31 cellular contexts compared by ENCODE assay signal in genomic region chr15:29534378-29534777, GRCh38.
DNase-seq lines count a peak whose midpoint lies in the region; ATAC-seq, FAIRE-seq and TF ChIP-seq lines count a peak whose summit lies in the region.
"Had no signal": no experiment of that assay in that cellular context is flagged by ENCODE, and none has a peak within 500 bp of the region (broad histone marks: within the 10 kb centered on the region; RNA-seq: fewer than 3 reads in every experiment).

No MANE protein-coding gene starts in this region.

- ATAC-seq in A549, result peak in 1 of 2 experiments; percentile 57; a peak in 3 of 6 replicates
- ATAC-seq in GM19351 (IDR thresholded peaks at IDR 0.05; ENCODE audit: unreplicated experiment), result no peak
- ATAC-seq in activated CD8-positive, alpha-beta T cell treated with anti-CD3 and anti-CD28 coated beads for 36 hours, result no peak
- ATAC-seq: activated CD4-positive, alpha-beta T cell treated with anti-CD3 and anti-CD28 coated beads for 36 hours; CD8-positive, alpha-beta T cell; naive thymus-derived CD4-positive, alpha-beta T cell; Panc1 had no signal

- no peak overlapping the region for H3K4me3 Mint-ChIP-seq in mesothelial cell of epicardium
- no peak overlapping the region for H3K4me3 Mint-ChIP-seq in activated CD8-positive, alpha-beta T cell treated with anti-CD3 and anti-CD28 coated beads for 36 hours
- H3K4me3 Mint-ChIP-seq: activated CD4-positive, alpha-beta T cell treated with anti-CD3 and anti-CD28 coated beads for 36 hours; activated naive CD4-positive, alpha-beta T cell treated with anti-CD3 and anti-CD28 coated beads, Interleukin-2, amount 50 U/mL, for 24 hours; CD8-positive, alpha-beta T cell; IgD-negative memory B cell; naive thymus-derived CD4-positive, alpha-beta T cell; stimulated activated naive CD8-positive, alpha-beta T cell treated with anti-CD3 and anti-CD28 coated beads, Interleukin-15, Interleukin-2, amounts not matched to agents 100 ng/mL and 50 ng/mL, for 24 hours had no signal

- CTCF ChIA-PET in A549 (lab: Yijun Ruan, JAX), result interaction anchor here (0.7 to 1.4 kb wide), 3 partner anchors 18 to 108 kb away, joined by 3 read pairs; no protein-coding TSS in a partner anchor
- CTCF ChIA-PET in activated CD8-positive, alpha-beta T cell treated with anti-CD3 and anti-CD28 coated beads for 36 hours (lab: Charles Lee), result interaction anchor here (0.6 kb wide), 1 partner anchor 171 kb away, joined by 3 read pairs; no protein-coding TSS in a partner anchor

- H3K4me3 ChIP-seq in A549, result no peak overlapping the region
- H3K4me3 ChIP-seq in choroid plexus epithelial cell (ENCODE audit: low read depth, low read length), result no peak overlapping the region
- H3K4me3 ChIP-seq: testis had no signal

- H3K27ac ChIP-seq in A549, result no peak overlapping the region
- H3K27ac ChIP-seq: neutrophil, testis had no signal

- POLR2A ChIA-PET in A549 (lab: Yijun Ruan, JAX), result no interaction called here
- POLR2A ChIA-PET in activated CD8-positive, alpha-beta T cell treated with anti-CD3 and anti-CD28 coated beads for 36 hours (lab: Charles Lee), result no interaction called here

- no peak for TF ChIP-seq POLR2A in A549 (IDR thresholded peaks at IDR 0.05; ENCODE audit: low read length)

- no peaks in the 10 kb centered on the region for H3K9me3 Mint-ChIP-seq in mesothelial cell of epicardium
- no peaks in the 10 kb centered on the region for H3K9me3 Mint-ChIP-seq in activated CD8-positive, alpha-beta T cell treated with anti-CD3 and anti-CD28 coated beads for 36 hours
- H3K9me3 Mint-ChIP-seq: activated naive CD4-positive, alpha-beta T cell treated with anti-CD3 and anti-CD28 coated beads, Interleukin-2, amount 50 U/mL, for 24 hours; activated T-helper 2 cell treated with anti-CD3 and anti-CD28 coated beads, Interferon-gamma antibody, Interleukin-2, Interleukin-4, amounts not matched to agents 10 μg/mL and 5 μg/mL and 100 μg/mL, durations not matched to agents 14 hours and 24 hours and 36 hours; CD8-positive, alpha-beta T cell; IgD-negative memory B cell; naive thymus-derived CD4-positive, alpha-beta T cell; stimulated activated naive CD8-positive, alpha-beta T cell treated with anti-CD3 and anti-CD28 coated beads, Interleukin-15, Interleukin-2, amounts not matched to agents 100 ng/mL and 50 ng/mL, for 24 hours had no signal

- intact Hi-C loops in activated CD8-positive, alpha-beta T cell treated with anti-CD3 and anti-CD28 coated beads for 36 hours (cut with micrococcal nuclease), result no loop called here

- no peaks in the 10 kb centered on the region for H3K9me3 ChIP-seq in A549
- H3K9me3 ChIP-seq: BE2C, neutrophil, testis had no signal

- FAIRE-seq in A549 (lab: Jason Lieb, UNC), result no peak
- FAIRE-seq: colon, GM12891, small intestine had no signal

- H3K4me1 Mint-ChIP-seq in mesothelial cell of epicardium, result peaks cover 11% of the 10 kb centered on the region
- H3K4me1 Mint-ChIP-seq in activated CD8-positive, alpha-beta T cell treated with anti-CD3 and anti-CD28 coated beads for 36 hours (ENCODE audit: low read depth), result no peaks in the 10 kb centered on the region
- H3K4me1 Mint-ChIP-seq: activated CD4-positive, alpha-beta T cell treated with anti-CD3 and anti-CD28 coated beads for 36 hours; activated naive CD4-positive, alpha-beta T cell treated with anti-CD3 and anti-CD28 coated beads, Interleukin-2, amount 50 U/mL, for 24 hours; IgD-negative memory B cell; naive thymus-derived CD4-positive, alpha-beta T cell had no signal

- H3K27ac Mint-ChIP-seq in mesothelial cell of epicardium, result peak overlapping the region; percentile 55
- no peak overlapping the region for H3K27ac Mint-ChIP-seq in activated CD8-positive, alpha-beta T cell treated with anti-CD3 and anti-CD28 coated beads for 36 hours
- H3K27ac Mint-ChIP-seq: activated CD4-positive, alpha-beta T cell treated with anti-CD3 and anti-CD28 coated beads for 36 hours; activated naive CD4-positive, alpha-beta T cell treated with anti-CD3 and anti-CD28 coated beads, Interleukin-2, amount 50 U/mL, for 24 hours; activated T-helper 2 cell treated with anti-CD3 and anti-CD28 coated beads, Interferon-gamma antibody, Interleukin-2, Interleukin-4, amounts not matched to agents 10 μg/mL and 5 μg/mL and 100 μg/mL, durations not matched to agents 14 hours and 24 hours and 36 hours; CD8-positive, alpha-beta T cell; naive thymus-derived CD4-positive, alpha-beta T cell; stimulated activated naive CD8-positive, alpha-beta T cell treated with anti-CD3 and anti-CD28 coated beads, Interleukin-15, Interleukin-2, amounts not matched to agents 100 ng/mL and 50 ng/mL, for 24 hours had no signal

- peak in 1 of 2 experiments; percentile 35 for DNase-seq in A549 (ENCODE audit: low read depth in 1 of 2, low spot score in 1 of 2)
- peak; percentile 22 for DNase-seq in HS-27A (ENCODE audit: low read depth)
- DNase-seq in choroid plexus epithelial cell (ENCODE audit: low read depth), result peak; percentile 16
- DNase-seq in mesothelial cell of epicardium (ENCODE audit: low spot score in 2 of 2, unreplicated experiment in 2 of 2), result no peak
- DNase-seq in SKM-1 (lab: John Stamatoyannopoulos, UW; ENCODE audit: unreplicated experiment), result no peak
- DNase-seq in stimulated activated CD4-positive, alpha-beta T cell treated with anti-CD3 and anti-CD28 coated beads, Interleukin-4, amount 100 ng/mL, for 24 hours, result no peak
- no peak for DNase-seq in activated CD8-positive, alpha-beta T cell treated with anti-CD3 and anti-CD28 coated beads for 36 hours
- DNase-seq: activated CD4-positive, alpha-beta T cell treated with anti-CD3 and anti-CD28 coated beads for 36 hours; activated CD8-positive, alpha-beta memory T cell treated with anti-CD3 and anti-CD28 coated beads for 24 hours; activated T-cell treated with anti-CD3 and anti-CD28 coated beads for 4 hours; amygdala; BE2C; CD8-positive, alpha-beta T cell; DMS 273 treated with DMSO at 0.1 percent for 48 hours; naive thymus-derived CD4-positive, alpha-beta T cell; NCI-H1048; NCI-H446 treated with DMSO at 0.1 percent for 48 hours; NCI-H774; SHP77; small intestine; stimulated activated CD4-positive, alpha-beta T cell treated with anti-CD3 and anti-CD28 coated beads, Interleukin-1b, Interleukin-23, amount 100 ng/mL, for 48 hours; testis had no signal

- H3K4me2 ChIP-seq in A549, result 0 out of 3 replicates have a peak overlapping the region, but pooled peaks have one; percentile 12

- H3K27me3 Mint-ChIP-seq in mesothelial cell of epicardium (ENCODE audit: low read depth), result no peaks in the 10 kb centered on the region
- no peaks in the 10 kb centered on the region for H3K27me3 Mint-ChIP-seq in activated CD8-positive, alpha-beta T cell treated with anti-CD3 and anti-CD28 coated beads for 36 hours
- H3K27me3 Mint-ChIP-seq: IgD-negative memory B cell; stimulated activated naive CD8-positive, alpha-beta T cell treated with anti-CD3 and anti-CD28 coated beads, Interleukin-15, Interleukin-2, amounts not matched to agents 100 ng/mL and 50 ng/mL, for 24 hours had no signal

- peaks cover 8% of the 10 kb centered on the region; the same call in 1 of the 3 replicates for H3K4me1 ChIP-seq in A549
- H3K4me1 ChIP-seq: BE2C, testis had no signal

- no peaks in the 10 kb centered on the region for H3K36me3 Mint-ChIP-seq in mesothelial cell of epicardium
- H3K36me3 Mint-ChIP-seq in activated CD8-positive, alpha-beta T cell treated with anti-CD3 and anti-CD28 coated beads for 36 hours (ENCODE audit: low read depth), result no peaks in the 10 kb centered on the region
- H3K36me3 Mint-ChIP-seq: activated naive CD4-positive, alpha-beta T cell treated with anti-CD3 and anti-CD28 coated beads, Interleukin-2, amount 50 U/mL, for 24 hours; CD8-positive, alpha-beta T cell; IgD-negative memory B cell; naive thymus-derived CD4-positive, alpha-beta T cell had no signal

- 6% methylated on average over 3 of the region's 3 CpGs for WGBS in A549 (ENCODE audit: missing lambda C conversion rate)

- no peak for TF ChIP-seq CTCF in A549 (IDR thresholded peaks at IDR 0.05)
- TF ChIP-seq CTCF in choroid plexus epithelial cell (conservative IDR thresholded peaks at IDR 0.05; ENCODE audit: low read depth, low read length), result no peak
- TF ChIP-seq CTCF in mesothelial cell of epicardium (IDR thresholded peaks at IDR 0.05; ENCODE audit: unreplicated experiment), result no peak
- no peak for TF ChIP-seq CTCF in activated CD8-positive, alpha-beta T cell treated with anti-CD3 and anti-CD28 coated beads for 36 hours (IDR thresholded peaks at IDR 0.05)

- no peak for TF ChIP-seq EP300 in A549 (IDR thresholded peaks at IDR 0.05)

- no peak for TF ChIP-seq RAD21 in A549 (conservative IDR thresholded peaks at IDR 0.05 in 1 of 2, IDR thresholded peaks at IDR 0.05 in 1 of 2)

TF ChIP-seq in A549, 52 proteins besides CTCF, POLR2A, EP300 and RAD21 (continues in another document):
- TF ChIP-seq ESRRA (IDR thresholded peaks at IDR 0.05; ENCODE audit: borderline replicate concordance, low read length) (no peak), FOSB (CRISPR knock-in tag; IDR thresholded peaks at IDR 0.05) (no peak), HOXA7 (CRISPR knock-in tag; IDR thresholded peaks at IDR 0.05) (no peak), MAZ (IDR thresholded peaks at IDR 0.05; ENCODE audit: borderline replicate concordance, low read depth, low read length) (no peak), HOXB13 (CRISPR knock-in tag; IDR thresholded peaks at IDR 0.05; ENCODE audit: low read depth) (no peak), CHD4 (IDR thresholded peaks at IDR 0.05; ENCODE audit: borderline replicate concordance) (no peak), HOXB5 (CRISPR knock-in tag; IDR thresholded peaks at IDR 0.05) (no peak), HDAC2 (IDR thresholded peaks at IDR 0.05) (no peak), MAX (IDR thresholded peaks at IDR 0.05) (no peak), USF2 (IDR thresholded peaks at IDR 0.05) (no peak), ATOH8 (CRISPR knock-in tag; IDR thresholded peaks at IDR 0.05; ENCODE audit: low read depth) (no peak)

Comparison
In these comparisons a context has a peak if more than half of its experiments do, and no peak if none do; other contexts are left out.
1. DNase-seq: peak in HS-27A (single experiment) and choroid plexus epithelial cell (single experiment); none in mesothelial cell of epicardium (0 of 2), SKM-1 (single experiment), stimulated activated CD4-positive, alpha-beta T cell treated with anti-CD3 and anti-CD28 coated beads, Interleukin-4, amount 100 ng/mL, for 24 hours (single experiment) and activated CD8-positive, alpha-beta T cell treated with anti-CD3 and anti-CD28 coated beads for 36 hours (single experiment).